9 cellular contexts compared by ENCODE assay signal in the genomic region with DNA sequence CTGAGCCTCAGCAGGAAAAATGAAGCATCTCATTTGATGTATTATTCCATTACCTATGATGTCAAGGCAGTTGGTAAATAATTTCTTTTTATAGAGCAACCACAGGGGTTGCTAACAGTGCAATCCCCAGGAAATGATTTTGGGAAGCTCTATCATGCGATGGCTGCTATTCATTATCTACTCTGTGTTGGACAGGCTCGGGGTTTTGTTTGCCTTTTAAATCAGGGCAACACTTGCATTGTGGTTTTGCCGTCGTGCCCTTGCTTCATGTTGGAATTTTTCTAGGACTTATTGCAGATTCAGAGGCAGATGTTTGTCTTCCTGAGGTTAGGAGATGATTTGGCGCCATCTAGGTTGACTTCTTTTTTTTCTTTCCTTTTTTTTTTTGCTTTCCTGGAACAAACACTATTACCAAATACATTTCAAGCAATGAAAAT.
DNase-seq lines count a peak whose midpoint lies in the region; ATAC-seq and TF ChIP-seq lines count a peak whose summit lies in the region.
"Had no signal": no experiment of that assay in that cellular context is flagged by ENCODE, and none has a peak within 500 bp of the region (broad histone marks: within the 10 kb centered on the region; RNA-seq: fewer than 3 reads in every experiment).

No MANE protein-coding gene starts in this region.

- CTCF ChIA-PET in BJ (lab: Yijun Ruan, JAX) (interaction anchor here (0.5 to 2.6 kb wide), 6 partner anchors 10 to 1699 kb away, joined by 3 to 12 read pairs (median 4); no protein-coding TSS in a partner anchor), IMR-90 (lab: Yijun Ruan, JAX) (interaction anchor here (0.6 to 1.8 kb wide), 9 partner anchors 10 to 666 kb away, joined by 3 to 8 read pairs (median 4); no protein-coding TSS in a partner anchor)

- H3K4me3 ChIP-seq in BJ (ENCODE audit: low read depth, low read length) (no peak overlapping the region), IMR-90 (ENCODE audit: insufficient read depth, low read depth, low read length) (no peak overlapping the region), adipocyte (ENCODE audit: low read length) (peak overlapping the region; percentile 51), right lobe of liver (no peak overlapping the region)

- intact Hi-C loops in IMR-90 (cut with micrococcal nuclease) (loop anchor here (1.0 to 5.0 kb wide), 2 partner anchors 110 to 229 kb away; no protein-coding TSS in a partner anchor), right lobe of liver (cut with DNase I) (no loop called here)

- WGBS in IMR-90 (ENCODE audit: extremely low coverage in 2 of 2, insufficient read length in 1 of 2), 2 experiments = 0% methylated on average over 1 of the region's 5 CpGs; no CpG with 5 or more reads in 1 of the 2 experiments
- WGBS in right lobe of liver (ENCODE audit: insufficient coverage, low coverage, low lambda C conversion rate, missing lambda C conversion rate) = 6% methylated on average over 5 of the region's 5 CpGs

- H3K9me3 ChIP-seq in IMR-90 (ENCODE audit: control insufficient read depth, insufficient read depth, low read length) (no peaks in the 10 kb centered on the region), adipocyte (ENCODE audit: control insufficient read depth, low read length) (no peaks in the 10 kb centered on the region), right lobe of liver (no peaks in the 10 kb centered on the region)

- no peak for TF ChIP-seq POLR2A in IMR-90 (IDR thresholded peaks at IDR 0.05; ENCODE audit: low read depth, low read length)
- no peak for TF ChIP-seq POLR2A in right lobe of liver (IDR thresholded peaks at IDR 0.05)

- H2AK5ac ChIP-seq in IMR-90 (ENCODE audit: low read depth, low read length) = no peak overlapping the region

- H3K79me1 ChIP-seq in IMR-90 (ENCODE audit: low read depth in 1 of 2, low read length in 2 of 2) = peaks cover 19 to 39% of the 10 kb centered on the region in 2 experiments

- H2BK120ac ChIP-seq in IMR-90 (ENCODE audit: low read depth, low read length) = 0 out of 2 replicates have a peak overlapping the region, but pooled peaks have one; percentile 5

- TF ChIP-seq CTCF in BJ (IDR thresholded peaks at IDR 0.05; ENCODE audit: insufficient read depth, low read depth, low read length) = peak; percentile 27; the same call in 1 of the 2 replicates
- TF ChIP-seq CTCF in IMR-90 (conservative IDR thresholded peaks at IDR 0.05; ENCODE audit: low read depth, low read length) = peak; percentile 46
- TF ChIP-seq CTCF in right lobe of liver (IDR thresholded peaks at IDR 0.05) = peak; percentile 9 to 42 (median 30)

- peak overlapping the region; percentile 39; the same call in 1 of the 2 replicates for H3K4me2 ChIP-seq in IMR-90 (ENCODE audit: low read depth, low read length)

- BruUV-seq in IMR-90 (replicated peaks; lab: Mats Ljungman, UMichigan) = no TSS peak

- no peak overlapping the region for H3K23ac ChIP-seq in IMR-90 (ENCODE audit: low read depth, low read length)

- no peak overlapping the region for H3K9ac ChIP-seq in IMR-90 (ENCODE audit: low read depth, low read length)
- peak overlapping the region; percentile 65 for H3K9ac ChIP-seq in adipocyte (ENCODE audit: low read length)

- dilution Hi-C loops in IMR-90 (cut with HindIII; ENCODE audit: low sequenced_read_pairs, unreplicated experiment) = no loop called here

- H2AFZ ChIP-seq in IMR-90 (replicated peaks; ENCODE audit: low read length, poor library complexity) = no peak overlapping the region

- H2AK9ac ChIP-seq in IMR-90 (replicated peaks; ENCODE audit: low read depth, low read length, poor library complexity) = no peak overlapping the region

- no peak overlapping the region for H4K8ac ChIP-seq in IMR-90 (ENCODE audit: low read depth in 2 of 2, low read length in 2 of 2)

- H3K4ac ChIP-seq in IMR-90 (ENCODE audit: low read depth, low read length) = no peak overlapping the region

- H3K56ac ChIP-seq in IMR-90 (ENCODE audit: extremely low read depth, insufficient read depth, low read length) = peak overlapping the region; percentile 43

- peak overlapping the region; percentile 78 for H2BK5ac ChIP-seq in IMR-90 (ENCODE audit: low read depth, low read length, poor library complexity, severe bottlenecking)

- in situ Hi-C loops in IMR-90 (cut with MboI; ENCODE audit: low sequenced_read_pairs) = no loop called here

- no peak overlapping the region for H2BK15ac ChIP-seq in IMR-90 (ENCODE audit: low read depth, low read length)

- peak overlapping the region; percentile 27; the same call in 1 of the 2 replicates for H2BK20ac ChIP-seq in IMR-90 (ENCODE audit: low read depth, low read length)

- peak; percentile 42; the same call in 1 of the 2 replicates for TF ChIP-seq RAD21 in IMR-90 (IDR thresholded peaks at IDR 0.05; ENCODE audit: low read length)

- peak; percentile 99 for DNase-seq in BJ (ENCODE audit: low read depth)
- peak; percentile 92 for DNase-seq in IMR-90
- peak; percentile 93 for DNase-seq in adipocyte (ENCODE audit: low read depth)
- DNase-seq in right lobe of liver = no peak
- DNase-seq in KG1 (lab: John Stamatoyannopoulos, UW) = no peak
- no peak for DNase-seq in cerebellar cortex (ENCODE audit: low spot score)
- DNase-seq: SIG-M5 had no signal

- POLR2A ChIA-PET in BJ (lab: Charles Lee) = interaction anchor here (1.2 to 1.5 kb wide), 2 partner anchors 12 to 128 kb away, joined by 3 to 5 read pairs; no protein-coding TSS in a partner anchor
- POLR2A ChIA-PET in IMR-90 (lab: Charles Lee; ENCODE audit: unreplicated experiment) = no interaction called here

- H3K27me3 ChIP-seq in BJ (ENCODE audit: control insufficient read depth, insufficient read depth, low read length) (no peaks in the 10 kb centered on the region), IMR-90 (ENCODE audit: control insufficient read depth, insufficient read depth, low read length) (no peaks in the 10 kb centered on the region), adipocyte (replicated peaks; ENCODE audit: control insufficient read depth, insufficient read depth, low read length) (no peaks in the 10 kb centered on the region), right lobe of liver (no peaks in the 10 kb centered on the region)

- peaks cover 17% of the 10 kb centered on the region for H3K9me1 ChIP-seq in IMR-90 (ENCODE audit: insufficient read depth, low read length)

- H4K91ac ChIP-seq in IMR-90 (ENCODE audit: insufficient read depth, low read depth, low read length) = no peak overlapping the region

- ATAC-seq in IMR-90 (ENCODE audit: low read depth) (peak; percentile 76), right lobe of liver (peak; percentile 48 to 72 (median 66)), GM21717 (IDR thresholded peaks at IDR 0.05; ENCODE audit: unreplicated experiment) (no peak), HG03139 (IDR thresholded peaks at IDR 0.05; ENCODE audit: unreplicated experiment) (no peak)

- no peak overlapping the region for H4K5ac ChIP-seq in IMR-90 (ENCODE audit: low read depth, low read length)

- H3K27ac ChIP-seq in IMR-90 (ENCODE audit: insufficient read depth, low read length) = no peak overlapping the region
- H3K27ac ChIP-seq in right lobe of liver = no peak overlapping the region

- H3K4me1 ChIP-seq in IMR-90 (ENCODE audit: control insufficient read depth, insufficient read depth, low read length) (peaks cover 10% of the 10 kb centered on the region; the same call in 1 of the 2 replicates), adipocyte (ENCODE audit: control insufficient read depth, insufficient read depth, low read length) (peaks cover 60% of the 10 kb centered on the region), right lobe of liver (peaks cover 0 to 7% (median 0%) of the 10 kb centered on the region in 4 donors)

- no peak overlapping the region for H3K14ac ChIP-seq in IMR-90 (replicated peaks; ENCODE audit: low read depth, low read length)

- no peak overlapping the region for H3K18ac ChIP-seq in IMR-90 (ENCODE audit: low read depth, low read length)

- H4K20me1 ChIP-seq in IMR-90 (ENCODE audit: insufficient read depth, low read length) = peaks cover 3% of the 10 kb centered on the region; the same call in 1 of the 2 replicates

- no peaks in the 10 kb centered on the region for H3K36me3 ChIP-seq in BJ (ENCODE audit: control insufficient read depth, insufficient read depth, low read length)
- H3K36me3 ChIP-seq in IMR-90 (ENCODE audit: control insufficient read depth, insufficient read depth, low read length) = no peaks in the 10 kb centered on the region
- no peaks in the 10 kb centered on the region for H3K36me3 ChIP-seq in adipocyte (ENCODE audit: control insufficient read depth, insufficient read depth, low read length, severe bottlenecking)
- H3K36me3 ChIP-seq in right lobe of liver = no peaks in the 10 kb centered on the region

TF ChIP-seq in IMR-90, 13 proteins besides CTCF, POLR2A, EP300 and RAD21:
- TF ChIP-seq CHD1 (IDR thresholded peaks at IDR 0.05; ENCODE audit: low read depth, low read length) (no peak), CEBPB (IDR thresholded peaks at IDR 0.05; ENCODE audit: low read depth, low read length) (peak; percentile 76), BHLHE40 (IDR thresholded peaks at IDR 0.05; ENCODE audit: low read depth, low read length) (peak; percentile 42; the same call in 1 of the 2 replicates), SMC3 (IDR thresholded peaks at IDR 0.05; ENCODE audit: low read depth, low read length) (peak; percentile 21; the same call in 1 of the 2 replicates)

Comparison
In these comparisons a context has a peak if more than half of its experiments do, and no peak if none do; other contexts are left out.
1. DNase-seq: peak in BJ (single experiment), IMR-90 (single experiment) and adipocyte (single experiment); none in right lobe of liver (0 of 3), KG1 (single experiment) and cerebellar cortex (single experiment).
2. ATAC-seq: peak in IMR-90 (single experiment) and right lobe of liver (4 of 4); none in GM21717 (single experiment) and HG03139 (single experiment).
3. Peak in every context shown above with its lines, with median percentiles within 50 percentile points of each other: CTCF ChIP-seq.